Comparison of ENCODE assay signal across 9 cellular contexts in genomic region chr19:35040826-35041547, GRCh38. TPM values are rescaled to one million over a fixed set of nuclear protein-coding genes. Genes with fewer than 3 reads are reported as not detected.
DNase-seq lines count a peak whose midpoint lies in the region; ATAC-seq and TF ChIP-seq lines count a peak whose summit lies in the region.
"Had no signal": no experiment of that assay in that cellular context is flagged by ENCODE, and none has a peak within 500 bp of the region (broad histone marks: within the 10 kb centered on the region; RNA-seq: fewer than 3 reads in every experiment).

No MANE protein-coding gene starts in this region.

- no TSS peak for BruUV-seq in mammary epithelial cell (replicated peaks; lab: Mats Ljungman, UMichigan)

- no peaks in the 10 kb centered on the region for H4K20me1 ChIP-seq in mammary epithelial cell (ENCODE audit: insufficient read depth, low read length)

- intact Hi-C loops in mammary epithelial cell (cut with micrococcal nuclease), result no loop called here

- H3K4me3 ChIP-seq in mammary epithelial cell (replicated peaks in 1 of 3; ENCODE audit: insufficient read depth in 1 of 3, low read depth in 2 of 3, low read length in 3 of 3), result no peak overlapping the region

- no peaks in the 10 kb centered on the region for H3K27me3 ChIP-seq in mammary epithelial cell (ENCODE audit: insufficient read depth, low read length)

- dilution Hi-C loops in mammary epithelial cell (cut with HindIII; ENCODE audit: low sequenced_read_pairs), result no loop called here

- peak overlapping the region; percentile 14 for H2AFZ ChIP-seq in mammary epithelial cell (ENCODE audit: low read depth, low read length)

- no peaks in the 10 kb centered on the region for H3K79me2 ChIP-seq in mammary epithelial cell (ENCODE audit: insufficient read depth, low read length)

- no peak overlapping the region for H3K9ac ChIP-seq in mammary epithelial cell (ENCODE audit: insufficient read depth, low read length)

- H3K9me3 ChIP-seq in mammary epithelial cell (replicated peaks; ENCODE audit: insufficient read depth, low read length), result no peaks in the 10 kb centered on the region

- ATAC-seq in HG03280 (IDR thresholded peaks at IDR 0.05; ENCODE audit: unreplicated experiment), result no peak
- ATAC-seq in GM21360 (IDR thresholded peaks at IDR 0.05; ENCODE audit: unreplicated experiment), result no peak

- no peak overlapping the region for H3K4me2 ChIP-seq in mammary epithelial cell (ENCODE audit: insufficient read depth, low read depth, low read length)

- 19% methylated on average over 3 of the region's 36 CpGs for WGBS in mammary epithelial cell (ENCODE audit: low coverage, missing lambda C conversion rate)

- no peak for TF ChIP-seq CTCF in mammary epithelial cell (conservative IDR thresholded peaks at IDR 0.05 in 1 of 2, IDR thresholded peaks at IDR 0.05 in 1 of 2; ENCODE audit: extremely low read depth in 1 of 2, insufficient read depth in 1 of 2, low read depth in 1 of 2, low read length in 2 of 2)

- H3K27ac ChIP-seq in mammary epithelial cell (ENCODE audit: insufficient read depth, low read depth, low read length), result no peak overlapping the region

- CTCF ChIA-PET in mammary epithelial cell (lab: Charles Lee; ENCODE audit: low non-redundant PET), result no interaction called here

- in situ Hi-C loops in mammary epithelial cell (cut with MboI; ENCODE audit: low sequenced_read_pairs in 2 of 2), result no loop called here

- DNase-seq in NCI-H748 (lab: John Stamatoyannopoulos, UW; ENCODE audit: unreplicated experiment) (peak; percentile 21), NCI-H748 treated with DMSO at 0.1 percent for 48 hours (lab: John Stamatoyannopoulos, UW) (no peak), mammary epithelial cell (no peak), left kidney (ENCODE audit: low read depth, low spot score) (peak; percentile 75), foreskin melanocyte (no peak)
- peak; percentile 45 for DNase-seq in stimulated activated CD4-positive, alpha-beta T cell treated with anti-CD3 and anti-CD28 coated beads, Interleukin-4, amount 100 ng/mL, for 1 hour

- H3K4me1 ChIP-seq in mammary epithelial cell (ENCODE audit: insufficient read depth, low read length), result peaks cover 3% of the 10 kb centered on the region

- H3K36me3 ChIP-seq in mammary epithelial cell (ENCODE audit: insufficient read depth, low read length), result no peaks in the 10 kb centered on the region

RNA-seq across cellular contexts. Expression of gene HPN, which starts 0.5 kb away (rescaled TPM):
- 1 to 10 TPM in 1 of 2 donors, not detected in 1; 1.0 TPM for total RNA-seq in mammary epithelial cell
- not detected for polyA plus RNA-seq in mammary epithelial cell
- polyA minus RNA-seq in mammary epithelial cell, result not detected
- total RNA-seq: NCI-H460 had no signal

RNA-seq across cellular contexts. Expression of gene SCN1B, which starts 10.7 kb away (rescaled TPM):
- under 1 TPM; 0.71 to 0.83 TPM for total RNA-seq in mammary epithelial cell
- 0.29 TPM for polyA plus RNA-seq in mammary epithelial cell
- not detected for polyA minus RNA-seq in mammary epithelial cell

RNA-seq across cellular contexts. Expression of gene GRAMD1A, which starts 40.9 kb away (rescaled TPM):
- 10 to 100 TPM; 19.8 to 54.4 TPM for total RNA-seq in mammary epithelial cell
- 30.2 TPM for polyA plus RNA-seq in mammary epithelial cell
- polyA minus RNA-seq in mammary epithelial cell, result 61.8 TPM

Comparison
In these comparisons a context has a peak if more than half of its experiments do, and no peak if none do; other contexts are left out.
1. DNase-seq: peak in NCI-H748 (single experiment), left kidney (single experiment) and stimulated activated CD4-positive, alpha-beta T cell treated with anti-CD3 and anti-CD28 coated beads, Interleukin-4, amount 100 ng/mL, for 1 hour (single experiment); none in NCI-H748 treated with DMSO at 0.1 percent for 48 hours (single experiment), mammary epithelial cell (single experiment) and foreskin melanocyte (single experiment).